ENCODE assay signal across 14 cellular contexts in genomic region chr5:124446125-124446524, GRCh38.
A peak's percentile ranks its signal among the peaks of the same experiment; 100 is the strongest.
DNase-seq lines count a peak whose midpoint lies in the region; TF ChIP-seq lines count a peak whose summit lies in the region.
"Had no signal": no experiment of that assay in that cellular context is flagged by ENCODE, and none has a peak within 500 bp of the region (broad histone marks: within the 10 kb centered on the region; RNA-seq: fewer than 3 reads in every experiment).

No MANE protein-coding gene starts in this region.

- H3K9ac ChIP-seq in SU-DHL-6 (ENCODE audit: low read length): peak overlapping the region; percentile 13; the same call in 1 of the 2 replicates
- H3K9ac ChIP-seq: BLaER1 treated with 17β-estradiol and CSF1 and Interleukin-3, amounts not matched to agents 10 nM and 100 nM had no signal

- no peaks in the 10 kb centered on the region for H4K20me1 ChIP-seq in SU-DHL-6 (ENCODE audit: low read depth, low read length)
- H4K20me1 ChIP-seq: BLaER1 treated with 17β-estradiol and CSF1 and Interleukin-3, amounts not matched to agents 10 nM and 100 nM had no signal

- peak overlapping the region; percentile 36 for H2AFZ ChIP-seq in SU-DHL-6 (ENCODE audit: low read depth, low read length, severe bottlenecking)

- H3K79me2 ChIP-seq in SU-DHL-6 (ENCODE audit: insufficient read depth, low read length): no peaks in the 10 kb centered on the region

- no peaks in the 10 kb centered on the region for H3K27me3 ChIP-seq in SU-DHL-6 (ENCODE audit: low read length)
- H3K27me3 ChIP-seq: BLaER1 treated with 17β-estradiol and CSF1 and Interleukin-3, amounts not matched to agents 10 nM and 100 nM had no signal

- in situ Hi-C loops in GM13976 (cut with MboI; ENCODE audit: low sequenced_read_pairs, unreplicated experiment): no loop called here

- H3K9me3 Mint-ChIP-seq in nephron progenitor cell: no peaks in the 10 kb centered on the region
- H3K9me3 Mint-ChIP-seq: IgD-negative memory B cell had no signal

- peaks cover 50% of the 10 kb centered on the region for H3K4me1 Mint-ChIP-seq in nephron progenitor cell

- H3K27me3 Mint-ChIP-seq in nephron progenitor cell (ENCODE audit: low read depth, poor library complexity): peaks cover 6% of the 10 kb centered on the region
- H3K27me3 Mint-ChIP-seq: IgD-negative memory B cell had no signal

- H3K4me3 Mint-ChIP-seq in nephron progenitor cell: no peak overlapping the region
- H3K4me3 Mint-ChIP-seq: IgD-negative memory B cell had no signal

- H3F3A ChIP-seq in SU-DHL-6 (ENCODE audit: insufficient read depth): no peaks in the 10 kb centered on the region

- no peak for TF ChIP-seq CTCF in SU-DHL-6 (IDR thresholded peaks at IDR 0.05; ENCODE audit: insufficient read depth, low read length, poor library complexity, severe bottlenecking)
- no peak for TF ChIP-seq CTCF in nephron progenitor cell (IDR thresholded peaks at IDR 0.05)
- no peak for TF ChIP-seq CTCF in GM13976 (IDR thresholded peaks at IDR 0.05; ENCODE audit: borderline replicate concordance, control extremely low read depth, extremely low read depth, insufficient read depth, missing control alignments)

- no peak overlapping the region for H3K27ac ChIP-seq in SU-DHL-6 (ENCODE audit: low read depth, low read length)
- H3K27ac ChIP-seq: 22Rv1; BLaER1 treated with 17β-estradiol and CSF1 and Interleukin-3, amounts not matched to agents 10 nM and 100 nM had no signal

- no peaks in the 10 kb centered on the region for H3K36me3 ChIP-seq in SU-DHL-6 (ENCODE audit: low read length)
- H3K36me3 ChIP-seq: BLaER1 treated with 17β-estradiol and CSF1 and Interleukin-3, amounts not matched to agents 10 nM and 100 nM had no signal

- H3K9me3 ChIP-seq in SU-DHL-6 (ENCODE audit: insufficient read depth, low read length): no peaks in the 10 kb centered on the region

- H3K4me3 ChIP-seq in SU-DHL-6 (ENCODE audit: insufficient read depth, low read length, poor library complexity, severe bottlenecking): no peak overlapping the region
- H3K4me3 ChIP-seq: BLaER1 treated with 17β-estradiol and CSF1 and Interleukin-3, amounts not matched to agents 10 nM and 100 nM had no signal

- H3K9me2 ChIP-seq in SU-DHL-6 (replicated peaks; ENCODE audit: insufficient read depth, low read length): no peaks in the 10 kb centered on the region

- peak overlapping the region; percentile 43 for H3K27ac Mint-ChIP-seq in nephron progenitor cell
- H3K27ac Mint-ChIP-seq: IgD-negative memory B cell had no signal

- H3K36me3 Mint-ChIP-seq in nephron progenitor cell (ENCODE audit: low read depth): peaks cover 5% of the 10 kb centered on the region
- H3K36me3 Mint-ChIP-seq: IgD-negative memory B cell had no signal

- peak overlapping the region; percentile 24 for H3K4me2 ChIP-seq in SU-DHL-6 (ENCODE audit: low read depth, low read length, poor library complexity, severe bottlenecking)

- intact Hi-C loops in cardiac septum (cut with DNase I): loop anchor here (5.0 to 10.0 kb wide), 2 partner anchors 71 to 299 kb away; partner anchors contain the start of gene ZNF608

- DNase-seq in NCI-H1417 (lab: John Stamatoyannopoulos, UW): peak in 2 of 3 experiments; percentile 2 to 15
- DNase-seq in NCI-H1417 treated with DMSO at 0.1 percent for 48 hours (lab: John Stamatoyannopoulos, UW): no peak
- peak; percentile 17 for DNase-seq in nephron progenitor cell
- no peak for DNase-seq in GM03348 (ENCODE audit: low spot score)
- no peak for DNase-seq in cardiac septum (ENCODE audit: low spot score)
- no peak for DNase-seq in GM13976 (ENCODE audit: low spot score)
- DNase-seq in NAMALWA (ENCODE audit: low spot score): no peak
- DNase-seq: DMS 273 treated with DMSO at 0.1 percent for 48 hours, NCI-H446 treated with DMSO at 0.1 percent for 48 hours, SIG-M5 had no signal

Comparison
In these comparisons a context has a peak if more than half of its experiments do, and no peak if none do; other contexts are left out.
1. DNase-seq: peak in NCI-H1417 (2 of 3) and nephron progenitor cell (single experiment); none in NCI-H1417 treated with DMSO at 0.1 percent for 48 hours (single experiment), GM03348 (single experiment), cardiac septum (single experiment), GM13976 (single experiment) and NAMALWA (single experiment).